1 cellular context compared by ENCODE assay signal in the genomic region with DNA sequence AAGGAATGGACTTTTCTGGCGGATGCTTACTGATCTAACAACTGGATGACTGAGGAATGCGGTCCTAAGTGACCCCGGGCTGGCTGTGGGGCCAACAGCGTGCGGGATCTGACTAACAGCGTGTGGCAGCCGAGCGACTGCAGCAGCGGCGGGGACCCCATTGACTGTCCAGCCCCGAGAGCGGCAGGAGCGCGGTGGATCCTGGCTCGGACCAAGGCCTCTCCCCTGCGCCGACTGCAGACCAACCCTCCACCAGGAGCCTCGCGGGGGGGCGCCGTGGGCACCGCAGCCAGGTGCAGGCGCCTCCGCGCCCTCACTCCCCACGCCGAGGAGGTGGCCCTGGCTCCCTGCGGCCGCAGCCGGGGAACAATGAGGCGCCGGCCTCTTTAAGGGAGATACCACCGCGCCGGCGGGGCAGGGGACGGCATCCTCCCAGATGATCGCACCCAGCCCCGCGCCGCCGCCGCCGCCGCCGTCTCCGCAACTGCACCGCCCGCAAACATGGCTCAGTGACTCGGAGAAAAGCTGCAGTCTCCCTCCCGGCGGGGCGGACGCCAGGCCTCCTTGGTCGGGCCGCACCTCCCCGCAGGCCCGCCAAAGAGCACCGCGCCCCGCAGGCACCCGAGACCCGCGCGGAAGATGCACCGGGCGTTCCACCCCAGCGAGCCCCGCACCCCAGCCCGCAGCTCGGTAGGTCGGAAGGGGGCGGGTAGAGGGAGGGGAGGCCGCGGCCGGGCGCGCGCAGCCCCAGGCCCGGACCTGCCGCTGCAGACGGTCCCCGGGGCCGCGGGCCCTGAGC.
TF ChIP-seq lines count a peak whose summit lies in the region.

No MANE protein-coding gene starts in this region.

TF ChIP-seq in HepG2, 621 proteins besides CTCF, POLR2A, EP300 and RAD21 (continued from another document and continues in another):
- TF ChIP-seq, protein P1, sequence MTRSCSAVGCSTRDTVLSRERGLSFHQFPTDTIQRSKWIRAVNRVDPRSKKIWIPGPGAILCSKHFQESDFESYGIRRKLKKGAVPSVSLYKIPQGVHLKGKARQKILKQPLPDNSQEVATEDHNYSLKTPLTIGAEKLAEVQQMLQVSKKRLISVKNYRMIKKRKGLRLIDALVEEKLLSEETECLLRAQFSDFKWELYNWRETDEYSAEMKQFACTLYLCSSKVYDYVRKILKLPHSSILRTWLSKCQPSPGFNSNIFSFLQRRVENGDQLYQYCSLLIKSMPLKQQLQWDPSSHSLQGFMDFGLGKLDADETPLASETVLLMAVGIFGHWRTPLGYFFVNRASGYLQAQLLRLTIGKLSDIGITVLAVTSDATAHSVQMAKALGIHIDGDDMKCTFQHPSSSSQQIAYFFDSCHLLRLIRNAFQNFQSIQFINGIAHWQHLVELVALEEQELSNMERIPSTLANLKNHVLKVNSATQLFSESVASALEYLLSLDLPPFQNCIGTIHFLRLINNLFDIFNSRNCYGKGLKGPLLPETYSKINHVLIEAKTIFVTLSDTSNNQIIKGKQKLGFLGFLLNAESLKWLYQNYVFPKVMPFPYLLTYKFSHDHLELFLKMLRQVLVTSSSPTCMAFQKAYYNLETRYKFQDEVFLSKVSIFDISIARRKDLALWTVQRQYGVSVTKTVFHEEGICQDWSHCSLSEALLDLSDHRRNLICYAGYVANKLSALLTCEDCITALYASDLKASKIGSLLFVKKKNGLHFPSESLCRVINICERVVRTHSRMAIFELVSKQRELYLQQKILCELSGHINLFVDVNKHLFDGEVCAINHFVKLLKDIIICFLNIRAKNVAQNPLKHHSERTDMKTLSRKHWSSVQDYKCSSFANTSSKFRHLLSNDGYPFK (CRISPR knock-in tag; IDR thresholded peaks at IDR 0.05; ENCODE audit: borderline replicate concordance) = no peak
- no peak for TF ChIP-seq ZNF33B (CRISPR knock-in tag; IDR thresholded peaks at IDR 0.05)
- TF ChIP-seq ZNF781 (CRISPR knock-in tag; IDR thresholded peaks at IDR 0.05; ENCODE audit: borderline replicate concordance, not compliant biosample characterization) = no peak
- no peak for TF ChIP-seq SP140L (CRISPR knock-in tag; IDR thresholded peaks at IDR 0.05; ENCODE audit: borderline replicate concordance)
- TF ChIP-seq, protein P2, sequence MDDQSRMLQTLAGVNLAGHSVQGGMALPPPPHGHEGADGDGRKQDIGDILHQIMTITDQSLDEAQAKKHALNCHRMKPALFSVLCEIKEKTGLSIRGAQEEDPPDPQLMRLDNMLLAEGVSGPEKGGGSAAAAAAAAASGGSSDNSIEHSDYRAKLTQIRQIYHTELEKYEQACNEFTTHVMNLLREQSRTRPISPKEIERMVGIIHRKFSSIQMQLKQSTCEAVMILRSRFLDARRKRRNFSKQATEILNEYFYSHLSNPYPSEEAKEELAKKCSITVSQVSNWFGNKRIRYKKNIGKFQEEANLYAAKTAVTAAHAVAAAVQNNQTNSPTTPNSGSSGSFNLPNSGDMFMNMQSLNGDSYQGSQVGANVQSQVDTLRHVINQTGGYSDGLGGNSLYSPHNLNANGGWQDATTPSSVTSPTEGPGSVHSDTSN (CRISPR knock-in tag; IDR thresholded peaks at IDR 0.05; ENCODE audit: borderline replicate concordance) = no peak
- peak; percentile 30; the same call in 1 of the 3 replicates for TF ChIP-seq MXI1 (IDR thresholded peaks at IDR 0.05; ENCODE audit: borderline replicate concordance, low read depth, low read length)
- no peak for TF ChIP-seq JARID2 (CRISPR knock-in tag; IDR thresholded peaks at IDR 0.05; ENCODE audit: insufficient replicate concordance)
- peak; percentile 48; the same call in 1 of the 2 replicates for TF ChIP-seq ZNF766 (CRISPR knock-in tag; IDR thresholded peaks at IDR 0.05; ENCODE audit: borderline replicate concordance)
- TF ChIP-seq ZNF558 (CRISPR knock-in tag; IDR thresholded peaks at IDR 0.05; ENCODE audit: borderline replicate concordance) = no peak
- no peak; the same call in 1 of the 2 replicates for TF ChIP-seq YEATS4 (CRISPR knock-in tag; IDR thresholded peaks at IDR 0.05; ENCODE audit: borderline replicate concordance)
- TF ChIP-seq, protein P3, sequence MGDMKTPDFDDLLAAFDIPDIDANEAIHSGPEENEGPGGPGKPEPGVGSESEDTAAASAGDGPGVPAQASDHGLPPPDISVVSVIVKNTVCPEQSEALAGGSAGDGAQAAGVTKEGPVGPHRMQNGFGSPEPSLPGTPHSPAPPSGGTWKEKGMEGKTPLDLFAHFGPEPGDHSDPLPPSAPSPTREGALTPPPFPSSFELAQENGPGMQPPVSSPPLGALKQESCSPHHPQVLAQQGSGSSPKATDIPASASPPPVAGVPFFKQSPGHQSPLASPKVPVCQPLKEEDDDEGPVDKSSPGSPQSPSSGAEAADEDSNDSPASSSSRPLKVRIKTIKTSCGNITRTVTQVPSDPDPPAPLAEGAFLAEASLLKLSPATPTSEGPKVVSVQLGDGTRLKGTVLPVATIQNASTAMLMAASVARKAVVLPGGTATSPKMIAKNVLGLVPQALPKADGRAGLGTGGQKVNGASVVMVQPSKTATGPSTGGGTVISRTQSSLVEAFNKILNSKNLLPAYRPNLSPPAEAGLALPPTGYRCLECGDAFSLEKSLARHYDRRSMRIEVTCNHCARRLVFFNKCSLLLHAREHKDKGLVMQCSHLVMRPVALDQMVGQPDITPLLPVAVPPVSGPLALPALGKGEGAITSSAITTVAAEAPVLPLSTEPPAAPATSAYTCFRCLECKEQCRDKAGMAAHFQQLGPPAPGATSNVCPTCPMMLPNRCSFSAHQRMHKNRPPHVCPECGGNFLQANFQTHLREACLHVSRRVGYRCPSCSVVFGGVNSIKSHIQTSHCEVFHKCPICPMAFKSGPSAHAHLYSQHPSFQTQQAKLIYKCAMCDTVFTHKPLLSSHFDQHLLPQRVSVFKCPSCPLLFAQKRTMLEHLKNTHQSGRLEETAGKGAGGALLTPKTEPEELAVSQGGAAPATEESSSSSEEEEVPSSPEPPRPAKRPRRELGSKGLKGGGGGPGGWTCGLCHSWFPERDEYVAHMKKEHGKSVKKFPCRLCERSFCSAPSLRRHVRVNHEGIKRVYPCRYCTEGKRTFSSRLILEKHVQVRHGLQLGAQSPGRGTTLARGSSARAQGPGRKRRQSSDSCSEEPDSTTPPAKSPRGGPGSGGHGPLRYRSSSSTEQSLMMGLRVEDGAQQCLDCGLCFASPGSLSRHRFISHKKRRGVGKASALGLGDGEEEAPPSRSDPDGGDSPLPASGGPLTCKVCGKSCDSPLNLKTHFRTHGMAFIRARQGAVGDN (CRISPR knock-in tag; IDR thresholded peaks at IDR 0.05) = peak; percentile 64
- no peak for TF ChIP-seq ZFP36 (IDR thresholded peaks at IDR 0.05; ENCODE audit: borderline replicate concordance, low read depth, low read length, partially characterized antibody)
- TF ChIP-seq ZNF616 (CRISPR knock-in tag; IDR thresholded peaks at IDR 0.05; ENCODE audit: low read depth) = no peak; the same call in 1 of the 2 replicates
- TF ChIP-seq NR3C1 (CRISPR knock-in tag; IDR thresholded peaks at IDR 0.05) = no peak
- TF ChIP-seq ZNF225 (CRISPR knock-in tag; IDR thresholded peaks at IDR 0.05) = peak; percentile 65; the same call in 1 of the 2 replicates
- no peak for TF ChIP-seq NPAS2 (CRISPR knock-in tag; IDR thresholded peaks at IDR 0.05; ENCODE audit: borderline replicate concordance)
- TF ChIP-seq, protein P4, sequence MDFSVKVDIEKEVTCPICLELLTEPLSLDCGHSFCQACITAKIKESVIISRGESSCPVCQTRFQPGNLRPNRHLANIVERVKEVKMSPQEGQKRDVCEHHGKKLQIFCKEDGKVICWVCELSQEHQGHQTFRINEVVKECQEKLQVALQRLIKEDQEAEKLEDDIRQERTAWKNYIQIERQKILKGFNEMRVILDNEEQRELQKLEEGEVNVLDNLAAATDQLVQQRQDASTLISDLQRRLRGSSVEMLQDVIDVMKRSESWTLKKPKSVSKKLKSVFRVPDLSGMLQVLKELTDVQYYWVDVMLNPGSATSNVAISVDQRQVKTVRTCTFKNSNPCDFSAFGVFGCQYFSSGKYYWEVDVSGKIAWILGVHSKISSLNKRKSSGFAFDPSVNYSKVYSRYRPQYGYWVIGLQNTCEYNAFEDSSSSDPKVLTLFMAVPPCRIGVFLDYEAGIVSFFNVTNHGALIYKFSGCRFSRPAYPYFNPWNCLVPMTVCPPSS (IDR thresholded peaks at IDR 0.05) = no peak
- TF ChIP-seq SAFB2 (CRISPR knock-in tag; IDR thresholded peaks at IDR 0.05; ENCODE audit: borderline replicate concordance, low read depth) = peak; percentile 66; the same call in 1 of the 2 replicates
- TF ChIP-seq, protein P5, sequence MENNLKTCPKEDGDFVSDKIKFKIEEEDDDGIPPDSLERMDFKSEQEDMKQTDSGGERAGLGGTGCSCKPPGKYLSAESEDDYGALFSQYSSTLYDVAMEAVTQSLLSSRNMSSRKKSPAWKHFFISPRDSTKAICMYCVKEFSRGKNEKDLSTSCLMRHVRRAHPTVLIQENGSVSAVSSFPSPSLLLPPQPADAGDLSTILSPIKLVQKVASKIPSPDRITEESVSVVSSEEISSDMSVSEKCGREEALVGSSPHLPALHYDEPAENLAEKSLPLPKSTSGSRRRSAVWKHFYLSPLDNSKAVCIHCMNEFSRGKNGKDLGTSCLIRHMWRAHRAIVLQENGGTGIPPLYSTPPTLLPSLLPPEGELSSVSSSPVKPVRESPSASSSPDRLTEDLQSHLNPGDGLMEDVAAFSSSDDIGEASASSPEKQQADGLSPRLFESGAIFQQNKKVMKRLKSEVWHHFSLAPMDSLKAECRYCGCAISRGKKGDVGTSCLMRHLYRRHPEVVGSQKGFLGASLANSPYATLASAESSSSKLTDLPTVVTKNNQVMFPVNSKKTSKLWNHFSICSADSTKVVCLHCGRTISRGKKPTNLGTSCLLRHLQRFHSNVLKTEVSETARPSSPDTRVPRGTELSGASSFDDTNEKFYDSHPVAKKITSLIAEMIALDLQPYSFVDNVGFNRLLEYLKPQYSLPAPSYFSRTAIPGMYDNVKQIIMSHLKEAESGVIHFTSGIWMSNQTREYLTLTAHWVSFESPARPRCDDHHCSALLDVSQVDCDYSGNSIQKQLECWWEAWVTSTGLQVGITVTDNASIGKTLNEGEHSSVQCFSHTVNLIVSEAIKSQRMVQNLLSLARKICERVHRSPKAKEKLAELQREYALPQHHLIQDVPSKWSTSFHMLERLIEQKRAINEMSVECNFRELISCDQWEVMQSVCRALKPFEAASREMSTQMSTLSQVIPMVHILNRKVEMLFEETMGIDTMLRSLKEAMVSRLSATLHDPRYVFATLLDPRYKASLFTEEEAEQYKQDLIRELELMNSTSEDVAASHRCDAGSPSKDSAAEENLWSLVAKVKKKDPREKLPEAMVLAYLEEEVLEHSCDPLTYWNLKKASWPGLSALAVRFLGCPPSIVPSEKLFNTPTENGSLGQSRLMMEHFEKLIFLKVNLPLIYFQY (CRISPR knock-in tag; IDR thresholded peaks at IDR 0.05; ENCODE audit: borderline replicate concordance) = no peak
- TF ChIP-seq ZNF773 (CRISPR knock-in tag; IDR thresholded peaks at IDR 0.05; ENCODE audit: borderline replicate concordance) = no peak
- TF ChIP-seq FOXA1 (IDR thresholded peaks at IDR 0.05) = no peak
- no peak for TF ChIP-seq FOXA1 (CRISPR knock-in tag; IDR thresholded peaks at IDR 0.05)
- TF ChIP-seq, protein P6, sequence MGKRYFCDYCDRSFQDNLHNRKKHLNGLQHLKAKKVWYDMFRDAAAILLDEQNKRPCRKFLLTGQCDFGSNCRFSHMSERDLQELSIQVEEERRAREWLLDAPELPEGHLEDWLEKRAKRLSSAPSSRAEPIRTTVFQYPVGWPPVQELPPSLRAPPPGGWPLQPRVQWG (CRISPR knock-in tag; IDR thresholded peaks at IDR 0.05; ENCODE audit: borderline replicate concordance, low read depth) = no peak
- TF ChIP-seq TEAD2 (CRISPR knock-in tag; IDR thresholded peaks at IDR 0.05) = no peak
- peak; percentile 9; the same call in 1 of the 2 replicates for TF ChIP-seq NR2C2 (CRISPR knock-in tag; IDR thresholded peaks at IDR 0.05; ENCODE audit: borderline replicate concordance)
- TF ChIP-seq, protein P7, sequence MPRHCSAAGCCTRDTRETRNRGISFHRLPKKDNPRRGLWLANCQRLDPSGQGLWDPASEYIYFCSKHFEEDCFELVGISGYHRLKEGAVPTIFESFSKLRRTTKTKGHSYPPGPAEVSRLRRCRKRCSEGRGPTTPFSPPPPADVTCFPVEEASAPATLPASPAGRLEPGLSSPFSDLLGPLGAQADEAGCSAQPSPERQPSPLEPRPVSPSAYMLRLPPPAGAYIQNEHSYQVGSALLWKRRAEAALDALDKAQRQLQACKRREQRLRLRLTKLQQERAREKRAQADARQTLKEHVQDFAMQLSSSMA (CRISPR knock-in tag; IDR thresholded peaks at IDR 0.05) = no peak
- TF ChIP-seq ZNF496 (CRISPR knock-in tag; IDR thresholded peaks at IDR 0.05; ENCODE audit: insufficient replicate concordance) = no peak
- TF ChIP-seq KDM1A (CRISPR knock-in tag; IDR thresholded peaks at IDR 0.05) = peak; percentile 9; the same call in 1 of the 2 replicates
- peak; percentile 50 for TF ChIP-seq HDAC2 (CRISPR knock-in tag; IDR thresholded peaks at IDR 0.05)
- peak; percentile 78 for TF ChIP-seq KDM2A (CRISPR knock-in tag; IDR thresholded peaks at IDR 0.05; ENCODE audit: borderline replicate concordance, low read depth)
- no peak for TF ChIP-seq PRMT3 (CRISPR knock-in tag; IDR thresholded peaks at IDR 0.05; ENCODE audit: borderline replicate concordance, low read depth)
- TF ChIP-seq SMAD3 (CRISPR knock-in tag; IDR thresholded peaks at IDR 0.05) = no peak
- TF ChIP-seq PHB2 (IDR thresholded peaks at IDR 0.05; ENCODE audit: partially characterized antibody) = no peak
- 0 out of 2 replicates have a peak, but pooled peaks have one; percentile 41 for TF ChIP-seq MXD4 (CRISPR knock-in tag; IDR thresholded peaks at IDR 0.05)
- TF ChIP-seq, protein P8, sequence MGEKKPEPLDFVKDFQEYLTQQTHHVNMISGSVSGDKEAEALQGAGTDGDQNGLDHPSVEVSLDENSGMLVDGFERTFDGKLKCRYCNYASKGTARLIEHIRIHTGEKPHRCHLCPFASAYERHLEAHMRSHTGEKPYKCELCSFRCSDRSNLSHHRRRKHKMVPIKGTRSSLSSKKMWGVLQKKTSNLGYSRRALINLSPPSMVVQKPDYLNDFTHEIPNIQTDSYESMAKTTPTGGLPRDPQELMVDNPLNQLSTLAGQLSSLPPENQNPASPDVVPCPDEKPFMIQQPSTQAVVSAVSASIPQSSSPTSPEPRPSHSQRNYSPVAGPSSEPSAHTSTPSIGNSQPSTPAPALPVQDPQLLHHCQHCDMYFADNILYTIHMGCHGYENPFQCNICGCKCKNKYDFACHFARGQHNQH (CRISPR knock-in tag; IDR thresholded peaks at IDR 0.05) = no peak
- no peak for TF ChIP-seq ZNF44 (CRISPR knock-in tag; IDR thresholded peaks at IDR 0.05)
- no peak for TF ChIP-seq TSC22D2 (CRISPR knock-in tag; IDR thresholded peaks at IDR 0.05; ENCODE audit: borderline replicate concordance)
- TF ChIP-seq, protein P9, sequence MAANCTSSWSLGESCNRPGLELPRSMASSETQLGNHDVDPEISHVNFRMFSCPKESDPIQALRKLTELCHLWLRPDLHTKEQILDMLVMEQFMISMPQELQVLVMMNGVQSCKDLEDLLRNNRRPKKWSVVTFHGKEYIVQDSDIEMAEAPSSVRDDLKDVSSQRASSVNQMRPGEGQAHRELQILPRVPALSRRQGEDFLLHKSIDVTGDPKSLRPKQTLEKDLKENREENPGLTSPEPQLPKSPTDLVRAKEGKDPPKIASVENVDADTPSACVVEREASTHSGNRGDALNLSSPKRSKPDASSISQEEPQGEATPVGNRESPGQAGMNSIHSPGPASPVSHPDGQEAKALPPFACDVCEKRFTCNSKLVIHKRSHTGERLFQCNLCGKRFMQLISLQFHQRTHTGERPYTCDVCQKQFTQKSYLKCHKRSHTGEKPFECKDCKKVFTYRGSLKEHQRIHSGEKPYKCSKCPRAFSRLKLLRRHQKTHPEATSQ (CRISPR knock-in tag; IDR thresholded peaks at IDR 0.05; ENCODE audit: borderline replicate concordance) = no peak
- TF ChIP-seq EZH2 (conservative IDR thresholded peaks at IDR 0.05; ENCODE audit: low read depth, low read length) = no peak
- TF ChIP-seq SIX1 (CRISPR knock-in tag; IDR thresholded peaks at IDR 0.05; ENCODE audit: borderline replicate concordance) = no peak
- TF ChIP-seq MTA1 (CRISPR knock-in tag; IDR thresholded peaks at IDR 0.05; ENCODE audit: borderline replicate concordance) = no peak; the same call in 1 of the 2 replicates
